ENCODE assay signal across 2 cellular contexts in the genomic region with DNA sequence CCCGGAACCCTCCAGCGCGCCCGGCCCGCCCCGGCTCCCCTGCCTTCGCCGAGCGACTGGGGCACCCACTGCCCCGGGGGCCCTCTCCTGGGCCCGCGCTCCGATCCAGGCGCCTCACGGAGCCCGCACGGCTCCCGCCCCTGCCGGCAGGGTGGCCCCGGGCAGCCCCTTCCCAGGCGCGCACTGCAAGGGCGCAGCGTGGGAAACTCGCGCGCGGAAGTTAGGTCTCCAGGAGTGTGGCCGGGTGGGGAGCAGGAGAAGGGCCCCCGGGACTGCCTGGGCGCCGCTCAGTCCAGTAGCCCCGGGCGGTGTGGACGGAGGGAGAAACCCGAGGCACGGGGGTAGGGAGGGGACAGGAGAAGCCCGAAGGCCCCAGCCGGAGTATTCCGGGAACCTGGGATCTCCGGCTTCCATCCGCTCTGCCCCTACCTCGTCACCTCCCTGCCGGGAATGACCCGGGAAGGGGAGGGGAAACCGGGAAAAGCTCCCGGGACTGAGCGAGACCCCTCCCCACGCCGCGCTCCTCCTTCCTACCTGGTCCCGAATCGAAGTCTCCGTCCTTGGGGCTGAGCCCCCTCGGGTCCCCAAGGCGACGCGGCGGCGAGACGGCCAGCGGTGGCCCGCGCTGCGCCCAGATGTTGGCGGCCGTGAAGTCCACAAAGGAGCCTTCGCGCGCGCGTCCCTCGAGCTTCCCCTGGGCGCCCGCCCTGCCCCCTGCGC.
A peak's percentile ranks its signal among the peaks of the same experiment; 100 is the strongest.
TF ChIP-seq lines count a peak whose summit lies in the region.

No MANE protein-coding gene starts in this region.

TF ChIP-seq in A549, 52 proteins besides CTCF, POLR2A, EP300 and RAD21:
- TF ChIP-seq HEYL (CRISPR knock-in tag; IDR thresholded peaks at IDR 0.05) = no peak
- TF ChIP-seq PHF8 (IDR thresholded peaks at IDR 0.05; ENCODE audit: borderline replicate concordance, low read depth) = peak; percentile 94
- TF ChIP-seq RARB (CRISPR knock-in tag; IDR thresholded peaks at IDR 0.05) = no peak
- TF ChIP-seq, protein P1, sequence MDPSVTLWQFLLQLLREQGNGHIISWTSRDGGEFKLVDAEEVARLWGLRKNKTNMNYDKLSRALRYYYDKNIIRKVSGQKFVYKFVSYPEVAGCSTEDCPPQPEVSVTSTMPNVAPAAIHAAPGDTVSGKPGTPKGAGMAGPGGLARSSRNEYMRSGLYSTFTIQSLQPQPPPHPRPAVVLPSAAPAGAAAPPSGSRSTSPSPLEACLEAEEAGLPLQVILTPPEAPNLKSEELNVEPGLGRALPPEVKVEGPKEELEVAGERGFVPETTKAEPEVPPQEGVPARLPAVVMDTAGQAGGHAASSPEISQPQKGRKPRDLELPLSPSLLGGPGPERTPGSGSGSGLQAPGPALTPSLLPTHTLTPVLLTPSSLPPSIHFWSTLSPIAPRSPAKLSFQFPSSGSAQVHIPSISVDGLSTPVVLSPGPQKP (IDR thresholded peaks at IDR 0.05; ENCODE audit: low read depth, low read length) = no peak
- TF ChIP-seq RNF2 (IDR thresholded peaks at IDR 0.05; ENCODE audit: borderline replicate concordance, low read depth) = peak; percentile 97
- TF ChIP-seq HDAC2 (IDR thresholded peaks at IDR 0.05) = no peak
- TF ChIP-seq BHLHE40 (IDR thresholded peaks at IDR 0.05; ENCODE audit: low read depth, low read length) = no peak

TF ChIP-seq in endothelial cell of umbilical vein, 7 proteins besides CTCF, POLR2A, EP300 and RAD21:
- TF ChIP-seq GATA2 (IDR thresholded peaks at IDR 0.05; ENCODE audit: insufficient read depth, insufficient read length, low read depth, low read length) = no peak
- TF ChIP-seq EZH2 (IDR thresholded peaks at IDR 0.05; ENCODE audit: borderline replicate concordance, low read depth, low read length, severe bottlenecking) = no peak
- TF ChIP-seq, protein P2, sequence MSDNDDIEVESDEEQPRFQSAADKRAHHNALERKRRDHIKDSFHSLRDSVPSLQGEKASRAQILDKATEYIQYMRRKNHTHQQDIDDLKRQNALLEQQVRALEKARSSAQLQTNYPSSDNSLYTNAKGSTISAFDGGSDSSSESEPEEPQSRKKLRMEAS (IDR thresholded peaks at IDR 0.05; ENCODE audit: insufficient read depth, insufficient read length) = no peak
- no peak for TF ChIP-seq POLR2AphosphoS5 (IDR thresholded peaks at IDR 0.05; ENCODE audit: insufficient read depth, low read depth, low read length)
- TF ChIP-seq JUN (IDR thresholded peaks at IDR 0.05; ENCODE audit: borderline replicate concordance, insufficient read depth, insufficient read length, low read depth) = no peak
- no peak for TF ChIP-seq FOS (IDR thresholded peaks at IDR 0.05; ENCODE audit: borderline replicate concordance, insufficient read depth, low read length)
- no peak for TF ChIP-seq MYC (IDR thresholded peaks at IDR 0.05; ENCODE audit: low read depth, low read length)
